Comparison of ENCODE assay signal across 18 cellular contexts in genomic region chr11:30244255-30244654, GRCh38. TPM values are rescaled to one million over a fixed set of nuclear protein-coding genes. Genes with fewer than 3 reads are reported as not detected.
DNase-seq lines count a peak whose midpoint lies in the region; ATAC-seq and TF ChIP-seq lines count a peak whose summit lies in the region.
"Had no signal": no experiment of that assay in that cellular context is flagged by ENCODE, and none has a peak within 500 bp of the region (broad histone marks: within the 10 kb centered on the region; RNA-seq: fewer than 3 reads in every experiment).

No MANE protein-coding gene starts in this region.

- H2AK5ac ChIP-seq in mesenchymal stem cell (ENCODE audit: low read length, severe bottlenecking), result no peak overlapping the region
- no peak overlapping the region for H2AK5ac ChIP-seq in H9 (ENCODE audit: insufficient read length, low read length)

- H3K36me3 ChIP-seq in ACC112 (ENCODE audit: insufficient read depth, low read length) (no peaks in the 10 kb centered on the region), mammary epithelial cell (ENCODE audit: insufficient read depth, low read length) (no peaks in the 10 kb centered on the region), mesenchymal stem cell (ENCODE audit: control insufficient read depth in 1 of 2, insufficient read depth in 2 of 2, low read depth in 1 of 2, low read length in 2 of 2) (no peaks in the 10 kb centered on the region)
- H3K36me3 ChIP-seq: BE2C, cardiac muscle cell, SJCRH30, tibial artery had no signal

- peaks cover 2% of the 10 kb centered on the region; the same call in 1 of the 2 replicates for H3K27me3 Mint-ChIP-seq in H9 (ENCODE audit: low read depth)

- 0% methylated on average over 1 of the region's 1 CpG for WGBS in mammary epithelial cell (ENCODE audit: low coverage, missing lambda C conversion rate)
- WGBS in mesenchymal stem cell, result 0% methylated on average over 1 of the region's 1 CpG
- WGBS in H9 (ENCODE audit: extremely low coverage, insufficient read length, low lambda C conversion rate), result no CpG with 5 or more reads among the region's 1 CpG

- peak; percentile 96 for DNase-seq in HT1080 (ENCODE audit: low read depth)
- DNase-seq in mammary epithelial cell, result peak; percentile 72
- peak; percentile 6 for DNase-seq in mesenchymal stem cell
- no peak for DNase-seq in H9
- no peak for DNase-seq in epidermal melanocyte (ENCODE audit: insufficient read length, low spot score)
- no peak for DNase-seq in T-helper 9 cell
- DNase-seq: activated T-cell treated with anti-CD3 and anti-CD28 coated beads, Interleukin-2, amount 50 U/mL, for 48 hours; BE2C; immature natural killer cell; naive B cell; NCI-H1092 treated with DMSO at 0.1 percent for 48 hours; NCI-H748 treated with DMSO at 0.1 percent for 48 hours; tibial artery had no signal

- H3T11ph ChIP-seq in H9 (ENCODE audit: low read length), result no peak overlapping the region

- no TSS peak for BruUV-seq in mammary epithelial cell (replicated peaks; lab: Mats Ljungman, UMichigan)

- no peak overlapping the region for H3K27ac Mint-ChIP-seq in H9
- H3K27ac Mint-ChIP-seq: immature natural killer cell, naive B cell had no signal

- H4K91ac ChIP-seq in mesenchymal stem cell (ENCODE audit: low read length), result no peak overlapping the region
- H4K91ac ChIP-seq in H9 (ENCODE audit: insufficient read length, low read depth, low read length), result no peak overlapping the region

- H3K18ac ChIP-seq in mesenchymal stem cell (ENCODE audit: low read depth in 1 of 2, low read length in 2 of 2) (no peak overlapping the region), H9 (ENCODE audit: insufficient read length, low read depth, low read length) (no peak overlapping the region)

- H2BK20ac ChIP-seq in H9 (ENCODE audit: low read depth, low read length, poor library complexity, severe bottlenecking), result no peak overlapping the region

- no peak overlapping the region for H2BK120ac ChIP-seq in mesenchymal stem cell (ENCODE audit: low read depth, low read length)
- no peak overlapping the region for H2BK120ac ChIP-seq in H9 (ENCODE audit: low read depth, low read length, poor library complexity, severe bottlenecking)

- no peak overlapping the region for H3K56ac ChIP-seq in H9 (ENCODE audit: insufficient read length, low read depth, low read length)

- TF ChIP-seq CTCF in mammary epithelial cell (conservative IDR thresholded peaks at IDR 0.05 in 1 of 2, IDR thresholded peaks at IDR 0.05 in 1 of 2; ENCODE audit: extremely low read depth in 1 of 2, insufficient read depth in 1 of 2, low read depth in 1 of 2, low read length in 2 of 2) (no peak), H9 (conservative IDR thresholded peaks at IDR 0.05) (no peak)

- no peaks in the 10 kb centered on the region for H3K79me2 ChIP-seq in ACC112 (ENCODE audit: control insufficient read depth, insufficient read depth, low read length, unreplicated experiment)
- no peaks in the 10 kb centered on the region for H3K79me2 ChIP-seq in mammary epithelial cell (ENCODE audit: insufficient read depth, low read length)
- H3K79me2 ChIP-seq in H9 (ENCODE audit: insufficient read depth, low read length), result no peaks in the 10 kb centered on the region

- no peak overlapping the region for H3K4ac ChIP-seq in mesenchymal stem cell (ENCODE audit: low read depth in 1 of 2, low read length in 2 of 2)
- no peak overlapping the region for H3K4ac ChIP-seq in H9 (ENCODE audit: low read depth, low read length)

- H3K4me2 ChIP-seq in mammary epithelial cell (ENCODE audit: insufficient read depth, low read depth, low read length) (no peak overlapping the region), mesenchymal stem cell (ENCODE audit: low read length, poor library complexity, severe bottlenecking) (no peak overlapping the region), H9 (ENCODE audit: insufficient read depth, insufficient read length, low read length) (no peak overlapping the region)

- H3K9ac ChIP-seq in mammary epithelial cell (ENCODE audit: insufficient read depth, low read length) (no peak overlapping the region), mesenchymal stem cell (ENCODE audit: low read length) (no peak overlapping the region), H9 (ENCODE audit: extremely low read depth, insufficient read length, low read length) (no peak overlapping the region)

- H3K79me1 ChIP-seq in mesenchymal stem cell (replicated peaks; ENCODE audit: low read length, poor library complexity, severe bottlenecking) (no peaks in the 10 kb centered on the region), H9 (ENCODE audit: insufficient read depth, low read depth, low read length, poor library complexity, severe bottlenecking) (no peaks in the 10 kb centered on the region)

- H3K4me1 Mint-ChIP-seq in H9, result no peaks in the 10 kb centered on the region
- H3K4me1 Mint-ChIP-seq: immature natural killer cell, naive B cell had no signal

- peaks cover 22% of the 10 kb centered on the region for H3K4me1 ChIP-seq in ACC112 (ENCODE audit: control insufficient read depth, insufficient read depth, low read length, unreplicated experiment)
- H3K4me1 ChIP-seq in mammary epithelial cell (ENCODE audit: insufficient read depth, low read length), result peaks cover 11% of the 10 kb centered on the region
- no peaks in the 10 kb centered on the region for H3K4me1 ChIP-seq in mesenchymal stem cell (ENCODE audit: control insufficient read depth, insufficient read depth, low read depth, low read length)
- H3K4me1 ChIP-seq in H9 (ENCODE audit: insufficient read depth, low read length), result no peaks in the 10 kb centered on the region
- H3K4me1 ChIP-seq: BE2C, tibial artery had no signal

- no peaks in the 10 kb centered on the region for H3K9me3 Mint-ChIP-seq in H9
- H3K9me3 Mint-ChIP-seq: naive B cell had no signal

- H3K23ac ChIP-seq in mesenchymal stem cell (ENCODE audit: low read length in 2 of 2) (no peak overlapping the region), H9 (ENCODE audit: insufficient read length, low read depth, low read length) (no peak overlapping the region)

- intact Hi-C loops in mammary epithelial cell (cut with micrococcal nuclease), result loop anchor here (5.0 kb wide), 1 partner anchor 47 kb away; no protein-coding TSS in a partner anchor

- H2BK12ac ChIP-seq in mesenchymal stem cell (ENCODE audit: low read length in 2 of 2) (no peak overlapping the region), H9 (ENCODE audit: insufficient read length, low read depth, low read length) (no peak overlapping the region)

- H4K8ac ChIP-seq in mesenchymal stem cell (ENCODE audit: low read length), result no peak overlapping the region
- H4K8ac ChIP-seq in H9 (replicated peaks; ENCODE audit: insufficient read length, low read depth, low read length), result no peak overlapping the region

- H3K36me3 Mint-ChIP-seq in H9 (ENCODE audit: insufficient read depth in 1 of 3, low read depth in 3 of 3), result no peaks in the 10 kb centered on the region
- H3K36me3 Mint-ChIP-seq: immature natural killer cell, naive B cell had no signal

- H4K20me1 ChIP-seq in mammary epithelial cell (ENCODE audit: insufficient read depth, low read length) (no peaks in the 10 kb centered on the region), H9 (ENCODE audit: control insufficient read depth, insufficient read depth, insufficient read length) (no peaks in the 10 kb centered on the region)

- ATAC-seq in HG03280 (IDR thresholded peaks at IDR 0.05; ENCODE audit: unreplicated experiment), result no peak
- ATAC-seq: activated CD4-positive, CD25-positive, alpha-beta regulatory T cell treated with anti-CD3 and anti-CD28 coated beads, Interleukin-2, amount 50 U/mL, for 24 hours had no signal

- no peak overlapping the region for H3K4me3 Mint-ChIP-seq in H9
- H3K4me3 Mint-ChIP-seq: immature natural killer cell, naive B cell had no signal

- dilution Hi-C loops in mammary epithelial cell (cut with HindIII; ENCODE audit: low sequenced_read_pairs), result no loop called here

- no peak overlapping the region for H3K14ac ChIP-seq in mesenchymal stem cell (ENCODE audit: low read length in 2 of 2)
- no peak overlapping the region for H3K14ac ChIP-seq in H9 (ENCODE audit: insufficient read depth, low read length)

- in situ Hi-C loops in mammary epithelial cell (cut with MboI; ENCODE audit: low sequenced_read_pairs in 2 of 2), result no loop called here

- H2BK5ac ChIP-seq in mesenchymal stem cell (ENCODE audit: low read depth, low read length, poor library complexity, severe bottlenecking) (no peak overlapping the region), H9 (ENCODE audit: insufficient read length, low read length) (no peak overlapping the region)

- H3K9me3 ChIP-seq in mammary epithelial cell (replicated peaks; ENCODE audit: insufficient read depth, low read length) (no peaks in the 10 kb centered on the region), mesenchymal stem cell (ENCODE audit: control insufficient read depth, low read length) (no peaks in the 10 kb centered on the region), H9 (ENCODE audit: control insufficient read depth, low read depth, low read length) (no peaks in the 10 kb centered on the region)
- H3K9me3 ChIP-seq: BE2C, SJCRH30, tibial artery had no signal

- H4K5ac ChIP-seq in H9 (ENCODE audit: insufficient read length, low read depth, low read length), result no peak overlapping the region

- H3K27me3 ChIP-seq in ACC112 (ENCODE audit: insufficient read depth, low read length), result no peaks in the 10 kb centered on the region
- no peaks in the 10 kb centered on the region for H3K27me3 ChIP-seq in mammary epithelial cell (ENCODE audit: insufficient read depth, low read length)
- no peaks in the 10 kb centered on the region for H3K27me3 ChIP-seq in mesenchymal stem cell (ENCODE audit: control insufficient read depth in 1 of 2, insufficient read depth in 1 of 2, low read length in 2 of 2)
- H3K27me3 ChIP-seq in H9 (ENCODE audit: insufficient read depth, low read length), result no peaks in the 10 kb centered on the region
- H3K27me3 ChIP-seq: BE2C, cardiac muscle cell, SJCRH30, tibial artery had no signal

- H3K4me3 ChIP-seq in ACC112 (ENCODE audit: low read depth, low read length), result peak overlapping the region; percentile 27; the same call in 1 of the 2 replicates
- no peak overlapping the region for H3K4me3 ChIP-seq in mammary epithelial cell (replicated peaks in 1 of 3; ENCODE audit: insufficient read depth in 1 of 3, low read depth in 2 of 3, low read length in 3 of 3)
- no peak overlapping the region for H3K4me3 ChIP-seq in mesenchymal stem cell (ENCODE audit: insufficient read depth in 1 of 2, low read depth in 1 of 2, low read length in 2 of 2)
- H3K4me3 ChIP-seq: cardiac muscle cell, SJCRH30, tibial artery had no signal

- no peaks in the 10 kb centered on the region for H3K23me2 ChIP-seq in H9 (ENCODE audit: insufficient read length, low read depth, low read length, poor library complexity, severe bottlenecking)

- H2BK15ac ChIP-seq in mesenchymal stem cell (ENCODE audit: low read depth, poor library complexity, severe bottlenecking) (no peak overlapping the region), H9 (ENCODE audit: low read depth, low read length) (no peak overlapping the region)

- no peak overlapping the region for H2AFZ ChIP-seq in ACC112 (ENCODE audit: low read length, unreplicated experiment)
- no peak overlapping the region for H2AFZ ChIP-seq in mammary epithelial cell (ENCODE audit: low read depth, low read length)
- H2AFZ ChIP-seq in mesenchymal stem cell (ENCODE audit: low read depth, low read length), result no peak overlapping the region
- no peak overlapping the region for H2AFZ ChIP-seq in H9 (ENCODE audit: low read length)

- CTCF ChIA-PET in mammary epithelial cell (lab: Charles Lee; ENCODE audit: low non-redundant PET), result interaction anchor here (0.6 kb wide), 1 partner anchor 114 kb away, joined by 3 read pairs; no protein-coding TSS in a partner anchor

- H3K27ac ChIP-seq in ACC112 (ENCODE audit: low read depth, low read length) (peak overlapping the region; percentile 46), mammary epithelial cell (ENCODE audit: insufficient read depth, low read depth, low read length) (no peak overlapping the region), mesenchymal stem cell (ENCODE audit: low read length, poor library complexity, severe bottlenecking) (no peak overlapping the region), H9 (ENCODE audit: insufficient read length, low read depth, low read length) (no peak overlapping the region)
- H3K27ac ChIP-seq: cardiac muscle cell, SJCRH30, tibial artery had no signal

RNA-seq across cellular contexts. Expression of gene FSHB, which starts 13.4 kb away (rescaled TPM):
- not detected in 2 replicates for total RNA-seq in HT1080 (2014; rRNA removed; shearing (Covaris generic))
- not detected in 2 replicates for polyA plus RNA-seq in HT1080 (2015; cell fraction: cytosol; rRNA removed)
- polyA plus RNA-seq in HT1080 (2015; cell fraction: nucleus; rRNA removed), result not detected in 2 replicates
- total RNA-seq in mammary epithelial cell, result not detected
- not detected for polyA plus RNA-seq in mammary epithelial cell
- not detected for polyA minus RNA-seq in mammary epithelial cell
- not detected for polyA plus RNA-seq in mesenchymal stem cell (2013, experiment 1 of 2)
- polyA plus RNA-seq in mesenchymal stem cell (2013, experiment 2 of 2), result not detected
- total RNA-seq in H9 (2021), result not detected in 2 replicates
- total RNA-seq: cardiac muscle cell, SJCRH30 had no signal
- polyA plus RNA-seq: cardiac muscle cell, immature natural killer cell had no signal

Comparison
In these comparisons a context has a peak if more than half of its experiments do, and no peak if none do; other contexts are left out.
1. DNase-seq: peak in HT1080 (single experiment), mammary epithelial cell (single experiment) and mesenchymal stem cell (single experiment); none in H9 (single experiment), epidermal melanocyte (single experiment) and T-helper 9 cell (single experiment).